ENCODE assay signal across 13 cellular contexts in genomic region chr3:33807190-33807589, GRCh38. TPM values are rescaled to one million over a fixed set of nuclear protein-coding genes. Genes with fewer than 3 reads are reported as not detected.
DNase-seq lines count a peak whose midpoint lies in the region; ATAC-seq and TF ChIP-seq lines count a peak whose summit lies in the region.
"Had no signal": no experiment of that assay in that cellular context is flagged by ENCODE, and none has a peak within 500 bp of the region (broad histone marks: within the 10 kb centered on the region; RNA-seq: fewer than 3 reads in every experiment).

No MANE protein-coding gene starts in this region.

- H3K4me3 ChIP-seq in psoas muscle: no peak overlapping the region

- no peaks in the 10 kb centered on the region for H3K27me3 ChIP-seq in psoas muscle (ENCODE audit: insufficient read depth in 3 of 3, low read length in 2 of 3)

- DNase-seq in G401 (ENCODE audit: low spot score) (peak; percentile 41), left cardiac atrium (peak; percentile 27), psoas muscle (no peak), NCI-H146 treated with DMSO at 0.1 percent for 48 hours (lab: John Stamatoyannopoulos, UW; ENCODE audit: unreplicated experiment) (no peak)
- DNase-seq: glutamatergic neuron, mesenchymal stem cell, NCI-H345, retina, T1000 had no signal

- H3K27ac ChIP-seq in VCaP (peak overlapping the region; percentile 33), psoas muscle (peak overlapping the region; percentile 8)

- H3K4me1 ChIP-seq in psoas muscle: peaks cover 29% of the 10 kb centered on the region

- in situ Hi-C loops in G401 (cut with HindIII; ENCODE audit: low sequenced_read_pairs): no loop called here

- 46 to 58% (median 50%) methylated on average over 2 of the region's 2 CpGs for WGBS in psoas muscle, 3 donors

- intact Hi-C loops in left cardiac atrium (cut with DNase I): no loop called here
- intact Hi-C loops in psoas muscle (cut with DNase I): no loop called here

- no peaks in the 10 kb centered on the region for H3K9me3 ChIP-seq in psoas muscle

- peaks cover 0 to 3% of the 10 kb centered on the region in 2 donors for H3K36me3 ChIP-seq in psoas muscle (ENCODE audit: insufficient read depth in 1 of 2, low read depth in 1 of 2)

- ATAC-seq in left cardiac atrium: peak; percentile 50 to 56
- peak in 3 of 4 donors; percentile 17 to 32 (median 23) for ATAC-seq in psoas muscle
- ATAC-seq in GM21576 (IDR thresholded peaks at IDR 0.05; ENCODE audit: unreplicated experiment): no peak
- ATAC-seq in HG03159 (IDR thresholded peaks at IDR 0.05; ENCODE audit: unreplicated experiment): no peak
- ATAC-seq in GM19328 (IDR thresholded peaks at IDR 0.05; ENCODE audit: unreplicated experiment): no peak

- no peak for TF ChIP-seq CTCF in VCaP (conservative IDR thresholded peaks at IDR 0.05)
- no peak for TF ChIP-seq CTCF in psoas muscle (IDR thresholded peaks at IDR 0.05)

RNA-seq across cellular contexts. Expression of gene PDCD6IP, which starts 8.8 kb away (rescaled TPM):
- total RNA-seq in G401 (2014; rRNA removed; shearing (Covaris generic)): 54.3 and 85.6 TPM in 2 replicates
- total RNA-seq in left cardiac atrium (100 to 1,000 TPM; 138 to 147 TPM), psoas muscle (100 to 1,000 TPM; 116 to 152 (median 127) TPM)
- polyA plus RNA-seq in psoas muscle: 10 to 100 TPM; 30.6 to 98.4 (median 47.9) TPM

Comparison
In these comparisons a context has a peak if more than half of its experiments do, and no peak if none do; other contexts are left out.
1. DNase-seq: peak in G401 (single experiment) and left cardiac atrium (single experiment); none in psoas muscle (0 of 2) and NCI-H146 treated with DMSO at 0.1 percent for 48 hours (single experiment).
2. ATAC-seq: peak in left cardiac atrium (2 of 2) and psoas muscle (3 of 4); none in GM21576 (single experiment), HG03159 (single experiment) and GM19328 (single experiment).